8 cellular contexts compared by ENCODE assay signal in genomic region chr11:45182902-45183301, GRCh38. TPM values are rescaled to one million over a fixed set of nuclear protein-coding genes. Genes with fewer than 3 reads are reported as not detected.
DNase-seq lines count a peak whose midpoint lies in the region; ATAC-seq and TF ChIP-seq lines count a peak whose summit lies in the region.

No MANE protein-coding gene starts in this region.

- in situ Hi-C loops in GM13976 (cut with MboI; ENCODE audit: low sequenced_read_pairs, unreplicated experiment) = no loop called here

- no peaks in the 10 kb centered on the region for H4K20me1 ChIP-seq in KMS-11 (ENCODE audit: insufficient read depth)

- no peak overlapping the region for H3K4me2 ChIP-seq in KMS-11

- TF ChIP-seq CTCF in KMS-11 (conservative IDR thresholded peaks at IDR 0.05; ENCODE audit: low read depth, low read length) (peak; percentile 56; the same call in 1 of the 2 replicates), osteocyte (IDR thresholded peaks at IDR 0.05) (peak; percentile 51), GM13976 (IDR thresholded peaks at IDR 0.05; ENCODE audit: borderline replicate concordance, control extremely low read depth, extremely low read depth, insufficient read depth, missing control alignments) (no peak)

- no peaks in the 10 kb centered on the region for H3K36me3 ChIP-seq in KMS-11 (ENCODE audit: insufficient read depth)

- peaks cover 34% of the 10 kb centered on the region for H3K4me1 Mint-ChIP-seq in osteocyte (ENCODE audit: unreplicated experiment)

- H3K9me3 Mint-ChIP-seq in osteocyte (ENCODE audit: unreplicated experiment) = no peaks in the 10 kb centered on the region

- H3K27ac Mint-ChIP-seq in osteocyte (ENCODE audit: unreplicated experiment) = no peak overlapping the region

- H3K4me3 ChIP-seq in KMS-11 (IDR thresholded peaks at IDR 0.05; ENCODE audit: insufficient read depth, low read depth, low read length) = no peak overlapping the region

- no peaks in the 10 kb centered on the region for H3K79me2 ChIP-seq in KMS-11 (ENCODE audit: insufficient read depth, low read depth)

- no peaks in the 10 kb centered on the region for H3K36me3 Mint-ChIP-seq in osteocyte (ENCODE audit: unreplicated experiment)

- no peaks in the 10 kb centered on the region for H3K27me3 Mint-ChIP-seq in osteocyte (ENCODE audit: unreplicated experiment)

- no peak overlapping the region for H3K9ac ChIP-seq in KMS-11

- no peaks in the 10 kb centered on the region for H3K27me3 ChIP-seq in KMS-11 (ENCODE audit: insufficient read depth, low read depth)

- no peak overlapping the region for H3K27ac ChIP-seq in KMS-11

- ATAC-seq in HG02642 (IDR thresholded peaks at IDR 0.05; ENCODE audit: poor library complexity, unreplicated experiment) (no peak), GM18511 (IDR thresholded peaks at IDR 0.05; ENCODE audit: unreplicated experiment) (no peak), GM21825 (IDR thresholded peaks at IDR 0.05; ENCODE audit: unreplicated experiment) (no peak)

- H3K4me1 ChIP-seq in KMS-11 (ENCODE audit: low read depth, poor library complexity, severe bottlenecking) = no peaks in the 10 kb centered on the region

- DNase-seq in EL (peak; percentile 32), dermis microvascular lymphatic vessel endothelial cell (ENCODE audit: low read depth in 2 of 2) (peak; percentile 17 to 55), osteocyte (ENCODE audit: extremely low spot score, unreplicated experiment) (no peak), GM13976 (ENCODE audit: low spot score) (no peak)

- H3K4me3 Mint-ChIP-seq in osteocyte (ENCODE audit: unreplicated experiment) = no peak overlapping the region

- H2AFZ ChIP-seq in KMS-11 (ENCODE audit: low read depth) = no peak overlapping the region

RNA-seq across cellular contexts. Expression of gene PRDM11, which starts 36.5 kb away (rescaled TPM):
- 4.5 and 7.0 TPM in 2 replicates for total RNA-seq in dermis microvascular lymphatic vessel endothelial cell
- total RNA-seq in osteocyte = 22.9 and 25.4 TPM in 2 replicates

Comparison
In these comparisons a context has a peak if more than half of its experiments do, and no peak if none do; other contexts are left out.
1. DNase-seq: peak in EL (single experiment) and dermis microvascular lymphatic vessel endothelial cell (2 of 2); none in osteocyte (single experiment) and GM13976 (single experiment).